In genomic region chr22:40156001-40156516, GRCh38 we compare ENCODE assay signal across 8 cellular contexts. TPM values are rescaled to one million over a fixed set of nuclear protein-coding genes. Genes with fewer than 3 reads are reported as not detected.
DNase-seq lines count a peak whose midpoint lies in the region; ATAC-seq and TF ChIP-seq lines count a peak whose summit lies in the region.

No MANE protein-coding gene starts in this region.

- H3K9me3 ChIP-seq in skeletal muscle satellite cell (replicated peaks; ENCODE audit: low read length) (no peaks in the 10 kb centered on the region), tibial nerve (no peaks in the 10 kb centered on the region)

- H3K4me1 ChIP-seq in skeletal muscle satellite cell (ENCODE audit: control insufficient read depth, insufficient read depth, low read length): peaks cover 3% of the 10 kb centered on the region
- peaks cover 0 to 21% (median 0%) of the 10 kb centered on the region in 4 donors for H3K4me1 ChIP-seq in tibial nerve

- TF ChIP-seq CTCF in fibroblast of mammary gland (conservative IDR thresholded peaks at IDR 0.05; ENCODE audit: control insufficient read depth, insufficient read depth, low read depth, low read length) (peak; percentile 22), tibial nerve (IDR thresholded peaks at IDR 0.05) (no peak)

- no peak overlapping the region for H3K27ac ChIP-seq in tibial nerve

- no peak for TF ChIP-seq EP300 in tibial nerve (IDR thresholded peaks at IDR 0.05)

- H3K9ac ChIP-seq in skeletal muscle satellite cell (ENCODE audit: low read depth, low read length): no peak overlapping the region

- peaks cover 26% of the 10 kb centered on the region for H3K36me3 Mint-ChIP-seq in effector memory CD8-positive, alpha-beta T cell (ENCODE audit: insufficient read depth)

- WGBS in tibial nerve, 2 donors: 60 to 66% methylated on average over 7 of the region's 7 CpGs

- H3K4me3 Mint-ChIP-seq in effector memory CD8-positive, alpha-beta T cell: no peak overlapping the region

- no peak overlapping the region for H3K27ac Mint-ChIP-seq in effector memory CD8-positive, alpha-beta T cell

- H3K9me3 Mint-ChIP-seq in effector memory CD8-positive, alpha-beta T cell: no peaks in the 10 kb centered on the region

- H3K4me1 Mint-ChIP-seq in effector memory CD8-positive, alpha-beta T cell (ENCODE audit: low read depth in 2 of 2): peaks cover 3 to 10% of the 10 kb centered on the region in 2 donors

- no peak for TF ChIP-seq POLR2A in tibial nerve (IDR thresholded peaks at IDR 0.05)

- DNase-seq in COR-L47 (lab: John Stamatoyannopoulos, UW): peak; percentile 51
- peak; percentile 18 for DNase-seq in Jurkat, Clone E6-1 (ENCODE audit: low read depth, low spot score)
- DNase-seq in SIG-M5 (lab: John Stamatoyannopoulos, UW): peak; percentile 44
- DNase-seq in fibroblast of mammary gland (ENCODE audit: low read depth): peak; percentile 37
- DNase-seq in tibial nerve (ENCODE audit: low spot score in 2 of 2): no peak
- DNase-seq in NAMALWA (ENCODE audit: low spot score): no peak
- DNase-seq in effector memory CD8-positive, alpha-beta T cell: no peak

- no peak for ATAC-seq in effector memory CD8-positive, alpha-beta T cell (replicated peaks)

- H3K27me3 ChIP-seq in skeletal muscle satellite cell (ENCODE audit: control insufficient read depth, insufficient read depth, low read length): no peaks in the 10 kb centered on the region
- no peaks in the 10 kb centered on the region for H3K27me3 ChIP-seq in tibial nerve

- no peaks in the 10 kb centered on the region for H3K27me3 Mint-ChIP-seq in effector memory CD8-positive, alpha-beta T cell

- peak overlapping the region; percentile 12 for H3K4me2 ChIP-seq in skeletal muscle satellite cell (ENCODE audit: low read length)

- no peak overlapping the region for H3K4me3 ChIP-seq in Jurkat, Clone E6-1 (ENCODE audit: low read length)
- H3K4me3 ChIP-seq in fibroblast of mammary gland (ENCODE audit: control insufficient read depth, low read depth, low read length) (no peak overlapping the region), skeletal muscle satellite cell (ENCODE audit: low read length) (no peak overlapping the region), tibial nerve (no peak overlapping the region)

- H3K36me3 ChIP-seq in skeletal muscle satellite cell (ENCODE audit: insufficient read depth, low read length) (no peaks in the 10 kb centered on the region), tibial nerve (peaks cover 0 to 25% (median 0%) of the 10 kb centered on the region in 3 donors)

RNA-seq across cellular contexts. Expression of gene TNRC6B, which starts 21.7 kb away (rescaled TPM):
- 6.9 TPM for polyA plus RNA-seq in Jurkat, Clone E6-1 (2012; ENCODE audit: insufficient read depth, insufficient read length)
- 20.5 and 21.2 TPM in 2 replicates for total RNA-seq in skeletal muscle satellite cell (2012; rRNA removed)
- 10 to 100 TPM; 41.8 to 50.9 (median 47.8) TPM for total RNA-seq in tibial nerve

Comparison
In these comparisons a context has a peak if more than half of its experiments do, and no peak if none do; other contexts are left out.
1. DNase-seq: peak in COR-L47 (single experiment), Jurkat, Clone E6-1 (single experiment), SIG-M5 (single experiment) and fibroblast of mammary gland (single experiment); none in tibial nerve (0 of 2), NAMALWA (single experiment) and effector memory CD8-positive, alpha-beta T cell (0 of 3).